ENCODE assay signal across 8 cellular contexts in genomic region chr6:27814665-27815424, GRCh38.
DNase-seq lines count a peak whose midpoint lies in the region; ATAC-seq, FAIRE-seq and TF ChIP-seq lines count a peak whose summit lies in the region.

No MANE protein-coding gene starts in this region.

- DNase-seq in CD1c-positive myeloid dendritic cell (ENCODE audit: extremely low spot score), result peak; percentile 92
- peak; percentile 74 for DNase-seq in RCC 7860 (ENCODE audit: low spot score)
- peak; percentile 70 for DNase-seq in activated naive CD4-positive, alpha-beta T cell treated with Interleukin-2 at 50 U/mL for 16 hours
- peak; percentile 93 for DNase-seq in non-pigmented ciliary epithelial cell (ENCODE audit: low read depth)
- DNase-seq in GM19238 (ENCODE audit: insufficient read length, low spot score), result no peak

- no peak for TF ChIP-seq EP300 in gastroesophageal sphincter (IDR thresholded peaks at IDR 0.05)

- H3K4me1 ChIP-seq in gastroesophageal sphincter, result peaks cover 0 to 25% (median 0%) of the 10 kb centered on the region in 3 donors

- peak overlapping the region in 2 of 4 donors; percentile 48 to 49 for H3K27ac ChIP-seq in gastroesophageal sphincter

- H3K9me3 ChIP-seq in gastroesophageal sphincter, result no peaks in the 10 kb centered on the region

- ATAC-seq in GM19452 (IDR thresholded peaks at IDR 0.05; ENCODE audit: unreplicated experiment), result peak; percentile 52
- ATAC-seq in HG03558 (IDR thresholded peaks at IDR 0.05; ENCODE audit: extremely low read depth, unreplicated experiment), result peak; percentile 28
- ATAC-seq in gastroesophageal sphincter, result peak; percentile 86

- TF ChIP-seq CTCF in gastroesophageal sphincter (IDR thresholded peaks at IDR 0.05), result no peak

- H3K4me3 ChIP-seq in gastroesophageal sphincter, result peak overlapping the region; percentile 34 to 49

- TF ChIP-seq POLR2A in gastroesophageal sphincter (IDR thresholded peaks at IDR 0.05), result no peak

- 0 to 2% methylated on average over 11 to 21 of the region's 40 CpGs for WGBS in gastroesophageal sphincter (ENCODE audit: low coverage in 1 of 2), 2 donors

- no peak for FAIRE-seq in RCC 7860 (lab: Jason Lieb, UNC)

- H3K27me3 ChIP-seq in gastroesophageal sphincter, result peaks cover 61% of the 10 kb centered on the region

- no peaks in the 10 kb centered on the region for H3K36me3 ChIP-seq in gastroesophageal sphincter

Comparison
In these comparisons a context has a peak if more than half of its experiments do, and no peak if none do; other contexts are left out.
1. ATAC-seq: peak in every context shown above with its lines; median percentile 86 in gastroesophageal sphincter; 52 in GM19452; 28 in HG03558.